1 cellular context compared by ENCODE assay signal in genomic region chr1:11944358-11944981, GRCh38.
TF ChIP-seq lines count a peak whose summit lies in the region.

No MANE protein-coding gene starts in this region.

TF ChIP-seq in HEK293, 187 proteins besides CTCF, POLR2A, EP300 and RAD21 (continued from another document and continues in another):
- no peak for TF ChIP-seq YY1 (tag by site-specific recombination; IDR thresholded peaks at IDR 0.05)
- no peak for TF ChIP-seq ZNF280C (tag by site-specific recombination; IDR thresholded peaks at IDR 0.05)
- no peak for TF ChIP-seq SP3 (tag by site-specific recombination; IDR thresholded peaks at IDR 0.05)
- TF ChIP-seq ZSCAN16 (tag by site-specific recombination; IDR thresholded peaks at IDR 0.05) = no peak
- TF ChIP-seq ZNF626 (tag by site-specific recombination; IDR thresholded peaks at IDR 0.05) = no peak
- peak; percentile 82 for TF ChIP-seq ZBTB21 (tag by site-specific recombination; IDR thresholded peaks at IDR 0.05)
- no peak for TF ChIP-seq ZNF266 (tag by site-specific recombination; IDR thresholded peaks at IDR 0.05; ENCODE audit: low read depth)
- no peak for TF ChIP-seq ZNF529 (tag by site-specific recombination; IDR thresholded peaks at IDR 0.05; ENCODE audit: insufficient replicate concordance)
- peak; percentile 84 for TF ChIP-seq YY2 (tag by site-specific recombination; IDR thresholded peaks at IDR 0.05)
- TF ChIP-seq ZFHX2 (tag by site-specific recombination; conservative IDR thresholded peaks at IDR 0.05) = peak; percentile 77
- TF ChIP-seq ZNF560 (tag by site-specific recombination; IDR thresholded peaks at IDR 0.05; ENCODE audit: borderline replicate concordance) = no peak
- TF ChIP-seq, protein P1, sequence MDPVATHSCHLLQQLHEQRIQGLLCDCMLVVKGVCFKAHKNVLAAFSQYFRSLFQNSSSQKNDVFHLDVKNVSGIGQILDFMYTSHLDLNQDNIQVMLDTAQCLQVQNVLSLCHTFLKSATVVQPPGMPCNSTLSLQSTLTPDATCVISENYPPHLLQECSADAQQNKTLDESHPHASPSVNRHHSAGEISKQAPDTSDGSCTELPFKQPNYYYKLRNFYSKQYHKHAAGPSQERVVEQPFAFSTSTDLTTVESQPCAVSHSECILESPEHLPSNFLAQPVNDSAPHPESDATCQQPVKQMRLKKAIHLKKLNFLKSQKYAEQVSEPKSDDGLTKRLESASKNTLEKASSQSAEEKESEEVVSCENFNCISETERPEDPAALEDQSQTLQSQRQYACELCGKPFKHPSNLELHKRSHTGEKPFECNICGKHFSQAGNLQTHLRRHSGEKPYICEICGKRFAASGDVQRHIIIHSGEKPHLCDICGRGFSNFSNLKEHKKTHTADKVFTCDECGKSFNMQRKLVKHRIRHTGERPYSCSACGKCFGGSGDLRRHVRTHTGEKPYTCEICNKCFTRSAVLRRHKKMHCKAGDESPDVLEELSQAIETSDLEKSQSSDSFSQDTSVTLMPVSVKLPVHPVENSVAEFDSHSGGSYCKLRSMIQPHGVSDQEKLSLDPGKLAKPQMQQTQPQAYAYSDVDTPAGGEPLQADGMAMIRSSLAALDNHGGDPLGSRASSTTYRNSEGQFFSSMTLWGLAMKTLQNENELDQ (tag by site-specific recombination; IDR thresholded peaks at IDR 0.05; ENCODE audit: low read depth) = no peak
- no peak for TF ChIP-seq ZNF350 (tag by site-specific recombination; IDR thresholded peaks at IDR 0.05)
- TF ChIP-seq, protein P2, sequence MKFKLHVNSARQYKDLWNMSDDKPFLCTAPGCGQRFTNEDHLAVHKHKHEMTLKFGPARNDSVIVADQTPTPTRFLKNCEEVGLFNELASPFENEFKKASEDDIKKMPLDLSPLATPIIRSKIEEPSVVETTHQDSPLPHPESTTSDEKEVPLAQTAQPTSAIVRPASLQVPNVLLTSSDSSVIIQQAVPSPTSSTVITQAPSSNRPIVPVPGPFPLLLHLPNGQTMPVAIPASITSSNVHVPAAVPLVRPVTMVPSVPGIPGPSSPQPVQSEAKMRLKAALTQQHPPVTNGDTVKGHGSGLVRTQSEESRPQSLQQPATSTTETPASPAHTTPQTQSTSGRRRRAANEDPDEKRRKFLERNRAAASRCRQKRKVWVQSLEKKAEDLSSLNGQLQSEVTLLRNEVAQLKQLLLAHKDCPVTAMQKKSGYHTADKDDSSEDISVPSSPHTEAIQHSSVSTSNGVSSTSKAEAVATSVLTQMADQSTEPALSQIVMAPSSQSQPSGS (tag by site-specific recombination; IDR thresholded peaks at IDR 0.05; ENCODE audit: low read depth) = no peak
- TF ChIP-seq ZNF561 (tag by site-specific recombination; IDR thresholded peaks at IDR 0.05; ENCODE audit: borderline replicate concordance) = peak; percentile 54; the same call in 1 of the 2 replicates
- peak; percentile 89 for TF ChIP-seq FEZF1 (tag by site-specific recombination; IDR thresholded peaks at IDR 0.05)
- TF ChIP-seq ZNF48 (tag by site-specific recombination; IDR thresholded peaks at IDR 0.05) = no peak
- TF ChIP-seq KLF9 (tag by site-specific recombination; IDR thresholded peaks at IDR 0.05; ENCODE audit: low read depth) = peak; percentile 68
- TF ChIP-seq ZNF121 (tag by site-specific recombination; IDR thresholded peaks at IDR 0.05) = peak; percentile 47; the same call in 1 of the 2 replicates
- 0 out of 2 replicates have a peak, but pooled peaks have one; percentile 46 for TF ChIP-seq ZNF280D (tag by site-specific recombination; IDR thresholded peaks at IDR 0.05)
- TF ChIP-seq ZNF792 (tag by site-specific recombination; IDR thresholded peaks at IDR 0.05) = peak; percentile 59; the same call in 1 of the 2 replicates
- peak; percentile 56; the same call in 1 of the 2 replicates for TF ChIP-seq ZNF548 (tag by site-specific recombination; IDR thresholded peaks at IDR 0.05)
- TF ChIP-seq, protein P3, sequence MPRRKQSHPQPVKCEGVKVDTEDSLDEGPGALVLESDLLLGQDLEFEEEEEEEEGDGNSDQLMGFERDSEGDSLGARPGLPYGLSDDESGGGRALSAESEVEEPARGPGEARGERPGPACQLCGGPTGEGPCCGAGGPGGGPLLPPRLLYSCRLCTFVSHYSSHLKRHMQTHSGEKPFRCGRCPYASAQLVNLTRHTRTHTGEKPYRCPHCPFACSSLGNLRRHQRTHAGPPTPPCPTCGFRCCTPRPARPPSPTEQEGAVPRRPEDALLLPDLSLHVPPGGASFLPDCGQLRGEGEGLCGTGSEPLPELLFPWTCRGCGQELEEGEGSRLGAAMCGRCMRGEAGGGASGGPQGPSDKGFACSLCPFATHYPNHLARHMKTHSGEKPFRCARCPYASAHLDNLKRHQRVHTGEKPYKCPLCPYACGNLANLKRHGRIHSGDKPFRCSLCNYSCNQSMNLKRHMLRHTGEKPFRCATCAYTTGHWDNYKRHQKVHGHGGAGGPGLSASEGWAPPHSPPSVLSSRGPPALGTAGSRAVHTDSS (tag by site-specific recombination; IDR thresholded peaks at IDR 0.05) = no peak
- no peak for TF ChIP-seq HOXA7 (CRISPR knock-in tag; IDR thresholded peaks at IDR 0.05; ENCODE audit: borderline replicate concordance)
- TF ChIP-seq GLI2 (tag by site-specific recombination; IDR thresholded peaks at IDR 0.05; ENCODE audit: borderline replicate concordance, low read depth) = no peak
- no peak for TF ChIP-seq ZNF544 (tag by site-specific recombination; IDR thresholded peaks at IDR 0.05)
- peak; percentile 89; the same call in 1 of the 2 replicates for TF ChIP-seq ZNF155 (tag by site-specific recombination; IDR thresholded peaks at IDR 0.05)
- no peak for TF ChIP-seq ZNF16 (tag by site-specific recombination; IDR thresholded peaks at IDR 0.05; ENCODE audit: low read depth)
- no peak for TF ChIP-seq HOXD13 (CRISPR knock-in tag; IDR thresholded peaks at IDR 0.05; ENCODE audit: borderline replicate concordance)
- no peak for TF ChIP-seq ZNF433 (tag by site-specific recombination; IDR thresholded peaks at IDR 0.05; ENCODE audit: low read depth)
- peak; percentile 30; the same call in 1 of the 2 replicates for TF ChIP-seq ZNF366 (tag by site-specific recombination; conservative IDR thresholded peaks at IDR 0.05)
- TF ChIP-seq, protein P4, sequence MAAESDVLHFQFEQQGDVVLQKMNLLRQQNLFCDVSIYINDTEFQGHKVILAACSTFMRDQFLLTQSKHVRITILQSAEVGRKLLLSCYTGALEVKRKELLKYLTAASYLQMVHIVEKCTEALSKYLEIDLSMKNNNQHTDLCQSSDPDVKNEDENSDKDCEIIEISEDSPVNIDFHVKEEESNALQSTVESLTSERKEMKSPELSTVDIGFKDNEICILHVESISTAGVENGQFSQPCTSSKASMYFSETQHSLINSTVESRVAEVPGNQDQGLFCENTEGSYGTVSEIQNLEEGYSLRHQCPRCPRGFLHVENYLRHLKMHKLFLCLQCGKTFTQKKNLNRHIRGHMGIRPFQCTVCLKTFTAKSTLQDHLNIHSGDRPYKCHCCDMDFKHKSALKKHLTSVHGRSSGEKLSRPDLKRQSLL (tag by site-specific recombination; IDR thresholded peaks at IDR 0.05) = no peak
- no peak for TF ChIP-seq ZNF654 (tag by site-specific recombination; IDR thresholded peaks at IDR 0.05; ENCODE audit: low read depth)
- TF ChIP-seq ZNF416 (tag by site-specific recombination; IDR thresholded peaks at IDR 0.05) = peak; percentile 82; the same call in 1 of the 2 replicates
- TF ChIP-seq ZNF747 (tag by site-specific recombination; IDR thresholded peaks at IDR 0.05) = no peak
- no peak for TF ChIP-seq AEBP2 (tag by site-specific recombination; IDR thresholded peaks at IDR 0.05; ENCODE audit: borderline replicate concordance)
- no peak for TF ChIP-seq ZSCAN5A (tag by site-specific recombination; IDR thresholded peaks at IDR 0.05)
- TF ChIP-seq ZSCAN4 (tag by site-specific recombination; IDR thresholded peaks at IDR 0.05) = peak; percentile 93
- TF ChIP-seq ZNF341 (tag by site-specific recombination; IDR thresholded peaks at IDR 0.05; ENCODE audit: low read depth) = no peak
- TF ChIP-seq ZNF114 (tag by site-specific recombination; IDR thresholded peaks at IDR 0.05) = no peak
- peak; percentile 14; the same call in 1 of the 2 replicates for TF ChIP-seq MZF1 (tag by site-specific recombination; IDR thresholded peaks at IDR 0.05; ENCODE audit: borderline replicate concordance)
- no peak for TF ChIP-seq ZNF830 (tag by site-specific recombination; IDR thresholded peaks at IDR 0.05; ENCODE audit: low read depth)
- TF ChIP-seq ZNF2 (tag by site-specific recombination; IDR thresholded peaks at IDR 0.05) = peak; percentile 81
- peak; percentile 89; the same call in 1 of the 2 replicates for TF ChIP-seq BCL11A (tag by site-specific recombination; IDR thresholded peaks at IDR 0.05; ENCODE audit: low read depth)
- TF ChIP-seq, protein P5, sequence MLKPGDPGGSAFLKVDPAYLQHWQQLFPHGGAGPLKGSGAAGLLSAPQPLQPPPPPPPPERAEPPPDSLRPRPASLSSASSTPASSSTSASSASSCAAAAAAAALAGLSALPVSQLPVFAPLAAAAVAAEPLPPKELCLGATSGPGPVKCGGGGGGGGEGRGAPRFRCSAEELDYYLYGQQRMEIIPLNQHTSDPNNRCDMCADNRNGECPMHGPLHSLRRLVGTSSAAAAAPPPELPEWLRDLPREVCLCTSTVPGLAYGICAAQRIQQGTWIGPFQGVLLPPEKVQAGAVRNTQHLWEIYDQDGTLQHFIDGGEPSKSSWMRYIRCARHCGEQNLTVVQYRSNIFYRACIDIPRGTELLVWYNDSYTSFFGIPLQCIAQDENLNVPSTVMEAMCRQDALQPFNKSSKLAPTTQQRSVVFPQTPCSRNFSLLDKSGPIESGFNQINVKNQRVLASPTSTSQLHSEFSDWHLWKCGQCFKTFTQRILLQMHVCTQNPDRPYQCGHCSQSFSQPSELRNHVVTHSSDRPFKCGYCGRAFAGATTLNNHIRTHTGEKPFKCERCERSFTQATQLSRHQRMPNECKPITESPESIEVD (tag by site-specific recombination; IDR thresholded peaks at IDR 0.05) = no peak; the same call in 1 of the 2 replicates
- 0 out of 2 replicates have a peak, but pooled peaks have one; percentile 38 for TF ChIP-seq ZNF112 (tag by site-specific recombination; IDR thresholded peaks at IDR 0.05)
- no peak for TF ChIP-seq ZNF292 (tag by site-specific recombination; IDR thresholded peaks at IDR 0.05; ENCODE audit: borderline replicate concordance, low read depth)
